ENCODE assay signal across 13 cellular contexts in the genomic region with DNA sequence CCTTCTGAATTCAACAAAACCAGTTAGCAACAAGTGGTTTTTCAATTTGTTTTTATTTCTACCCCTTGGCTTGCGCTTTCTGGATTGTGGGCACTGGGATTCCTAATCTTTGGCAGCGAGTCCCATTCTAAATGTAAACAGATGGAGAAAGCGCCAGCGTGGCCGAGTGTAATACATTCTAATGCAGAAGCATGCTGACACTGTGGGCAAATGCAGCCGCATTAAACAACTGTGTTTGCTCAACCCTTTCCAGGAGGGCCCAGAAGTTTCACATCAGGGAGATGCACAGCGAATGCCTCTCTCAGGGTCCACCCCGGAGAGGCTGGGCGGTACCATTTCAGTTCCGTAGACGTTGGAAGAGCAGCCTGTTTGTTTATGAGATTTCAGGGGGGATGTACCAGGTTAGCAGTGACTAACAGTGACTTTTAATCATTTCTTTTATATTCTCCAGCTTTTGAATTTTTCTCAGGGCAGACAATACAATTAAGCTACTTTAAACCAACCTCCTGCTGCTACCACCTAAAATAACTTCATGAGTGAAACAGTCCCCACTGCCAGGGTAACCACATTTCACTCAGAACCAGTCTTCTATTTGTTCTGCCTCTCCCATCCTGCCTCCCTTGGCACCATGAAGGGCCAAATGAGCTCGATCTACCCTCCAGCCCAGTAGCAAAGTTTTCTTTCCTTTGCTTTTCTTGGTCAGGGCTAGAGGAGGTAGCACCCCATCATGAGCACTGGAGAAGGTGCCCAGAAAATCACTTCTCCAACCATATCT.
DNase-seq lines count a peak whose midpoint lies in the region; ATAC-seq and TF ChIP-seq lines count a peak whose summit lies in the region.
"Had no signal": no experiment of that assay in that cellular context is flagged by ENCODE, and none has a peak within 500 bp of the region (broad histone marks: within the 10 kb centered on the region; RNA-seq: fewer than 3 reads in every experiment).

No MANE protein-coding gene starts in this region.

- no peaks in the 10 kb centered on the region for H3K9me3 ChIP-seq in SJSA1 (replicated peaks)

- ATAC-seq in stimulated activated memory B cell treated with anti-CD40 and anti-IgM and Interleukin-4, amounts not matched to agents 10 μg/mL and 1 μg/mL and 100 μg/mL, for 72 hours, result no peak
- no peak for ATAC-seq in GM18868 (IDR thresholded peaks at IDR 0.05; ENCODE audit: unreplicated experiment)
- ATAC-seq in HG03565 (IDR thresholded peaks at IDR 0.05; ENCODE audit: unreplicated experiment), result no peak
- ATAC-seq: activated naive CD4-positive, alpha-beta T cell treated with anti-CD3 and anti-CD28 coated beads, Interleukin-2, amount 50 U/mL, for 72 hours; foreskin keratinocyte; GM12878 had no signal

- H3K36me3 ChIP-seq in SJSA1, result no peaks in the 10 kb centered on the region

- H3K27ac ChIP-seq in SJSA1, result peak overlapping the region; percentile 70
- H3K27ac ChIP-seq: foreskin keratinocyte had no signal

- peaks cover 2% of the 10 kb centered on the region for H3K36me3 Mint-ChIP-seq in activated CD4-positive, alpha-beta T cell treated with anti-CD3 and anti-CD28 coated beads, Interleukin-2, amount 10 ng/mL, durations not matched to agents 24 days and 14 days (ENCODE audit: low read depth)
- no peaks in the 10 kb centered on the region for H3K36me3 Mint-ChIP-seq in stimulated activated memory B cell treated with anti-CD40 and anti-IgM and Interleukin-4, amounts not matched to agents 10 μg/mL and 1 μg/mL and 100 μg/mL, for 72 hours

- no peak overlapping the region for H3K4me3 Mint-ChIP-seq in activated CD4-positive, alpha-beta T cell treated with anti-CD3 and anti-CD28 coated beads, Interleukin-2, amount 10 ng/mL, durations not matched to agents 24 days and 14 days
- no peak overlapping the region for H3K4me3 Mint-ChIP-seq in stimulated activated memory B cell treated with anti-CD40 and anti-IgM and Interleukin-4, amounts not matched to agents 10 μg/mL and 1 μg/mL and 100 μg/mL, for 72 hours

- no peak for TF ChIP-seq CTCF in fibroblast of mammary gland (conservative IDR thresholded peaks at IDR 0.05; ENCODE audit: control insufficient read depth, insufficient read depth, low read depth, low read length)

- intact Hi-C loops in activated CD4-positive, alpha-beta T cell treated with anti-CD3 and anti-CD28 coated beads, Interleukin-2, amount 10 ng/mL, durations not matched to agents 24 days and 14 days (cut with micrococcal nuclease), result no loop called here

- no peaks in the 10 kb centered on the region for H3K27me3 Mint-ChIP-seq in activated CD4-positive, alpha-beta T cell treated with anti-CD3 and anti-CD28 coated beads, Interleukin-2, amount 10 ng/mL, durations not matched to agents 24 days and 14 days
- no peaks in the 10 kb centered on the region for H3K27me3 Mint-ChIP-seq in stimulated activated memory B cell treated with anti-CD40 and anti-IgM and Interleukin-4, amounts not matched to agents 10 μg/mL and 1 μg/mL and 100 μg/mL, for 72 hours

- H3K4me3 ChIP-seq in SJSA1 (no peak overlapping the region), fibroblast of mammary gland (ENCODE audit: control insufficient read depth, low read depth, low read length) (no peak overlapping the region)
- H3K4me3 ChIP-seq: GM12878 had no signal

- H3K27me3 ChIP-seq in SJSA1 (replicated peaks), result no peaks in the 10 kb centered on the region
- H3K27me3 ChIP-seq: foreskin keratinocyte had no signal

- peaks cover 39% of the 10 kb centered on the region for H3K4me1 ChIP-seq in SJSA1 (replicated peaks)

- DNase-seq in activated CD4-positive, alpha-beta T cell treated with anti-CD3 and anti-CD28 coated beads, Interleukin-2, amount 10 ng/mL, durations not matched to agents 24 days and 14 days, result no peak
- DNase-seq in activated CD4-positive, alpha-beta T cell treated with anti-CD3 and anti-CD28 coated beads for 4 hours, result no peak
- DNase-seq in SJSA1 (ENCODE audit: low read depth in 1 of 2, low spot score in 2 of 2) (peak; percentile 92), fibroblast of mammary gland (ENCODE audit: low read depth) (peak; percentile 58), NCI-H2107 (lab: John Stamatoyannopoulos, UW) (no peak)
- DNase-seq: foreskin keratinocyte; NCI-H187; stimulated activated CD4-positive, alpha-beta T cell treated with anti-CD3 and anti-CD28 coated beads, Interleukin-2, amount 100 ng/mL, for 48 hours had no signal

- peak overlapping the region; percentile 32 for H3K27ac Mint-ChIP-seq in activated CD4-positive, alpha-beta T cell treated with anti-CD3 and anti-CD28 coated beads, Interleukin-2, amount 10 ng/mL, durations not matched to agents 24 days and 14 days
- H3K27ac Mint-ChIP-seq in stimulated activated memory B cell treated with anti-CD40 and anti-IgM and Interleukin-4, amounts not matched to agents 10 μg/mL and 1 μg/mL and 100 μg/mL, for 72 hours, result peak overlapping the region; percentile 63

- peaks cover 52% of the 10 kb centered on the region for H3K4me1 Mint-ChIP-seq in activated CD4-positive, alpha-beta T cell treated with anti-CD3 and anti-CD28 coated beads, Interleukin-2, amount 10 ng/mL, durations not matched to agents 24 days and 14 days
- peaks cover 27% of the 10 kb centered on the region for H3K4me1 Mint-ChIP-seq in stimulated activated memory B cell treated with anti-CD40 and anti-IgM and Interleukin-4, amounts not matched to agents 10 μg/mL and 1 μg/mL and 100 μg/mL, for 72 hours

- H3K9me3 Mint-ChIP-seq in activated CD4-positive, alpha-beta T cell treated with anti-CD3 and anti-CD28 coated beads, Interleukin-2, amount 10 ng/mL, durations not matched to agents 24 days and 14 days, result peaks cover 11% of the 10 kb centered on the region
- no peaks in the 10 kb centered on the region for H3K9me3 Mint-ChIP-seq in stimulated activated memory B cell treated with anti-CD40 and anti-IgM and Interleukin-4, amounts not matched to agents 10 μg/mL and 1 μg/mL and 100 μg/mL, for 72 hours

Comparison
In these comparisons a context has a peak if more than half of its experiments do, and no peak if none do; other contexts are left out.
1. DNase-seq: peak in SJSA1 (2 of 2) and fibroblast of mammary gland (single experiment); none in activated CD4-positive, alpha-beta T cell treated with anti-CD3 and anti-CD28 coated beads, Interleukin-2, amount 10 ng/mL, durations not matched to agents 24 days and 14 days (single experiment), activated CD4-positive, alpha-beta T cell treated with anti-CD3 and anti-CD28 coated beads for 4 hours (0 of 2) and NCI-H2107 (single experiment).